In genomic region chr2:186623121-186623520, GRCh38 we compare ENCODE assay signal across 2 cellular contexts.
TF ChIP-seq lines count a peak whose summit lies in the region.

No MANE protein-coding gene starts in this region.

TF ChIP-seq in HepG2, 621 proteins besides CTCF, POLR2A, EP300 and RAD21:
- TF ChIP-seq ZNF335 (CRISPR knock-in tag; IDR thresholded peaks at IDR 0.05), result no peak
- no peak for TF ChIP-seq HNRNPK (IDR thresholded peaks at IDR 0.05; ENCODE audit: low read depth, low read length, poor library complexity, severe bottlenecking)
- TF ChIP-seq KAT7 (CRISPR knock-in tag; IDR thresholded peaks at IDR 0.05; ENCODE audit: borderline replicate concordance), result no peak
- TF ChIP-seq CAMTA2 (CRISPR knock-in tag; IDR thresholded peaks at IDR 0.05; ENCODE audit: borderline replicate concordance), result no peak
- TF ChIP-seq SYNCRIP (IDR thresholded peaks at IDR 0.05; ENCODE audit: insufficient read depth, low read depth, low read length), result no peak
- no peak for TF ChIP-seq POLR2G (IDR thresholded peaks at IDR 0.05; ENCODE audit: low read depth, low read length)
- no peak for TF ChIP-seq ZKSCAN1 (IDR thresholded peaks at IDR 0.05; ENCODE audit: low read length)
- TF ChIP-seq RCOR2 (CRISPR knock-in tag; IDR thresholded peaks at IDR 0.05), result no peak
- no peak for TF ChIP-seq ZNF12 (CRISPR knock-in tag; IDR thresholded peaks at IDR 0.05)
- peak; percentile 98 for TF ChIP-seq MAFF (IDR thresholded peaks at IDR 0.05; ENCODE audit: low read depth, low read length)
- TF ChIP-seq MAFK (conservative IDR thresholded peaks at IDR 0.05 in 1 of 2, IDR thresholded peaks at IDR 0.05 in 1 of 2; ENCODE audit: low read length in 2 of 2), result peak; percentile 96 to 99
- no peak for TF ChIP-seq CENPBD1 (CRISPR knock-in tag; IDR thresholded peaks at IDR 0.05; ENCODE audit: borderline replicate concordance, low read depth)

TF ChIP-seq in K562, 482 proteins besides CTCF, POLR2A, EP300 and RAD21:
- TF ChIP-seq ZNF644 (tag; IDR thresholded peaks at IDR 0.05; ENCODE audit: low read depth) (no peak), MAFG (tag; conservative IDR thresholded peaks at IDR 0.05) (peak; percentile 96), HDAC2 (IDR thresholded peaks at IDR 0.05) (no peak), MAFK (IDR thresholded peaks at IDR 0.05; ENCODE audit: low read length) (peak; percentile 97), TBP (optimal IDR thresholded peaks at IDR 0.05; ENCODE audit: low read depth, low read length) (no peak), MAFF (IDR thresholded peaks at IDR 0.05; ENCODE audit: low read length) (peak; percentile 97), ZNF316 (IDR thresholded peaks at IDR 0.05) (peak; percentile 98), C11orf30 (IDR thresholded peaks at IDR 0.05; ENCODE audit: low read depth) (peak; percentile 94)
